8 cellular contexts compared by ENCODE assay signal in the genomic region with DNA sequence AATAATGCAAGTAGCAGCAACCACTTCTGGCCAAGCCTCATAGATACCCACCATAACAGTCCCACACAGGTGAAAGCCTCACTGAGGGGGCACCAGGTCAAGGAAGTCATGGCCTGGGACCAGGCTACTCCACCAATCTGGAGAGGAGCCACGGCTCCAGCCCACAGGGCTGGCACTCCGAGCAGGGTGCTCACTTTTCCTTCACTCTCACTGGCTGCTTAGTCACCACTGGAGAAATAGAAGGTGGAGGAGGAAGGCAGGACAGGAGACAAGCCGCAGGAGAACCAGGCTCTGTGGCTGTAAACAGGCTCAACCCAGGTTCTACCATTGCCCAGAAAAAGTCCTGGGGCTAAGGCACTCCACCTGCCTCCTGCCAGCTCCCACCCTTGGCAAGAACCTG. TPM values are rescaled to one million over a fixed set of nuclear protein-coding genes. Genes with fewer than 3 reads are reported as not detected.
DNase-seq lines count a peak whose midpoint lies in the region; TF ChIP-seq lines count a peak whose summit lies in the region.

No MANE protein-coding gene starts in this region.

- peak overlapping the region; percentile 97 for H3K27ac ChIP-seq in BLaER1
- no peak overlapping the region for H3K27ac ChIP-seq in colonic mucosa

- DNase-seq in MG63 (peak; percentile 25), colonic mucosa (no peak), SHP77 (lab: John Stamatoyannopoulos, UW) (no peak), GM19240 (ENCODE audit: insufficient read length, low spot score) (no peak), NCI-H2227 (lab: John Stamatoyannopoulos, UW; ENCODE audit: unreplicated experiment) (no peak), NOMO-1 treated with DMSO at 0.1 percent for 48 hours (lab: John Stamatoyannopoulos, UW; ENCODE audit: unreplicated experiment) (no peak)

- H3K27me3 Mint-ChIP-seq in nephron (ENCODE audit: low read depth): no peaks in the 10 kb centered on the region

- H4K20me1 ChIP-seq in BLaER1: peaks cover 14% of the 10 kb centered on the region; the same call in 1 of the 2 replicates

- TF ChIP-seq CTCF in colonic mucosa (IDR thresholded peaks at IDR 0.05): no peak
- TF ChIP-seq CTCF in nephron (IDR thresholded peaks at IDR 0.05; ENCODE audit: unreplicated experiment in 3 of 3): no peak

- H3K4me1 Mint-ChIP-seq in nephron: no peaks in the 10 kb centered on the region

- H3K4me3 ChIP-seq in BLaER1 (peak overlapping the region; percentile 100), MG63 (peak overlapping the region; percentile 70), colonic mucosa (peak overlapping the region; percentile 83)

- H3K36me3 Mint-ChIP-seq in nephron (ENCODE audit: low read depth): peaks cover 41% of the 10 kb centered on the region

- no peaks in the 10 kb centered on the region for H3K9me3 Mint-ChIP-seq in nephron

- H3K27me3 ChIP-seq in BLaER1: no peaks in the 10 kb centered on the region
- no peaks in the 10 kb centered on the region for H3K27me3 ChIP-seq in MG63
- no peaks in the 10 kb centered on the region for H3K27me3 ChIP-seq in colonic mucosa

- H3K4me1 ChIP-seq in BLaER1: peaks cover 25% of the 10 kb centered on the region
- peaks cover 10% of the 10 kb centered on the region for H3K4me1 ChIP-seq in colonic mucosa

- peak overlapping the region; percentile 99 for H3K9ac ChIP-seq in BLaER1
- H3K9ac ChIP-seq in colonic mucosa (ENCODE audit: low read depth in 2 of 2, low read length in 2 of 2): peak overlapping the region; percentile 99 to 100

- H3K27ac Mint-ChIP-seq in nephron: peak overlapping the region in 2 of 3 experiments; percentile 88 to 97

- H3K9me3 ChIP-seq in BLaER1 (no peaks in the 10 kb centered on the region), MG63 (no peaks in the 10 kb centered on the region), colonic mucosa (no peaks in the 10 kb centered on the region)

- intact Hi-C loops in colonic mucosa (cut with DNase I): no loop called here

- peak overlapping the region; percentile 99 for H3K4me2 ChIP-seq in BLaER1

- peak overlapping the region; percentile 88 to 95 (median 93) for H3K4me3 Mint-ChIP-seq in nephron

- H3K36me3 ChIP-seq in BLaER1 (peaks cover 48% of the 10 kb centered on the region), MG63 (peaks cover 6% of the 10 kb centered on the region), colonic mucosa (peaks cover 34% of the 10 kb centered on the region)

RNA-seq across cellular contexts. Expression of a gene that starts 1.2 kb away (rescaled TPM):
- total RNA-seq in MG63 (2014; rRNA removed; shearing (Covaris generic); ENCODE audit: low replicate concordance): 31.5 and 120 TPM in 2 replicates
- total RNA-seq in colonic mucosa: 10 to 100 TPM; 59.1 to 81.0 TPM

RNA-seq across cellular contexts. Expression of a gene that starts 13.4 kb away (rescaled TPM):
- total RNA-seq in MG63 (2014; rRNA removed; shearing (Covaris generic); ENCODE audit: low replicate concordance): 32.7 and 99.4 TPM in 2 replicates
- 100 to 1,000 TPM in 1 of 2 donors, 10 to 100 TPM in 1; 83.5 to 112 TPM for total RNA-seq in colonic mucosa

RNA-seq across cellular contexts. Expression of a gene that starts 14.9 kb away (rescaled TPM):
- 97.3 and 152 TPM in 2 replicates for total RNA-seq in MG63 (2014; rRNA removed; shearing (Covaris generic); ENCODE audit: low replicate concordance)
- total RNA-seq in colonic mucosa: 100 to 1,000 TPM; 371 to 374 TPM

RNA-seq across cellular contexts. Expression of a gene that starts 25.6 kb away (rescaled TPM):
- total RNA-seq in MG63 (2014; rRNA removed; shearing (Covaris generic); ENCODE audit: low replicate concordance): 69.4 and 77.3 TPM in 2 replicates
- 10 to 100 TPM; 59.8 to 76.0 TPM for total RNA-seq in colonic mucosa

RNA-seq across cellular contexts. Expression of a gene that starts 46.7 kb away (rescaled TPM):
- total RNA-seq in MG63 (2014; rRNA removed; shearing (Covaris generic); ENCODE audit: low replicate concordance): 36.4 and 39.6 TPM in 2 replicates
- 10 to 100 TPM; 17.8 to 22.6 TPM for total RNA-seq in colonic mucosa
